ENCODE assay signal across 1 cellular context in genomic region chr9:94584555-94584954, GRCh38.
TF ChIP-seq lines count a peak whose summit lies in the region.

No MANE protein-coding gene starts in this region.

TF ChIP-seq in GM12878, 131 proteins besides CTCF, POLR2A, EP300 and RAD21:
- TF ChIP-seq RELB (IDR thresholded peaks at IDR 0.05; ENCODE audit: low read depth) = peak; percentile 45; the same call in 1 of the 2 replicates
- TF ChIP-seq WRNIP1 (IDR thresholded peaks at IDR 0.05; ENCODE audit: borderline replicate concordance, low read depth, low read length) = no peak
- TF ChIP-seq MLLT1 (IDR thresholded peaks at IDR 0.05) = no peak
- peak; percentile 67; the same call in 1 of the 2 replicates for TF ChIP-seq MTA2 (IDR thresholded peaks at IDR 0.05; ENCODE audit: low read depth)
- TF ChIP-seq NFYA (IDR thresholded peaks at IDR 0.05; ENCODE audit: borderline replicate concordance, low read depth, low read length) = no peak
- peak; percentile 48; the same call in 1 of the 2 replicates for TF ChIP-seq TCF7 (IDR thresholded peaks at IDR 0.05; ENCODE audit: borderline replicate concordance)
- no peak for TF ChIP-seq NFXL1 (IDR thresholded peaks at IDR 0.05; ENCODE audit: borderline replicate concordance)
- no peak for TF ChIP-seq BACH1 (IDR thresholded peaks at IDR 0.05; ENCODE audit: borderline replicate concordance)
- TF ChIP-seq POU2F2 (IDR thresholded peaks at IDR 0.05; ENCODE audit: borderline replicate concordance, low read depth, low read length) = no peak
- TF ChIP-seq IKZF2 (IDR thresholded peaks at IDR 0.05) = peak in 1 of 2 experiments; percentile 46; a peak in 1 of 4 replicates
- TF ChIP-seq DPF2 (IDR thresholded peaks at IDR 0.05) = 0 out of 2 replicates have a peak, but pooled peaks have one; percentile 44
- TF ChIP-seq RELA (IDR thresholded peaks at IDR 0.05; ENCODE audit: borderline replicate concordance, partially characterized antibody) = no peak
- no peak for TF ChIP-seq ZNF217 (IDR thresholded peaks at IDR 0.05)
- TF ChIP-seq STAT3 (IDR thresholded peaks at IDR 0.05; ENCODE audit: low read depth, low read length) = no peak
- TF ChIP-seq FOXK2 (IDR thresholded peaks at IDR 0.05) = no peak
- peak; percentile 62 for TF ChIP-seq IKZF1 (conservative IDR thresholded peaks at IDR 0.05)
- TF ChIP-seq SREBF1 (IDR thresholded peaks at IDR 0.05; ENCODE audit: low read length) = no peak
- TF ChIP-seq EGR1 (IDR thresholded peaks at IDR 0.05; ENCODE audit: borderline replicate concordance in 1 of 2, low read depth in 2 of 2, low read length in 2 of 2) = no peak
- TF ChIP-seq CHD4 (IDR thresholded peaks at IDR 0.05) = no peak
- no peak for TF ChIP-seq HDAC6 (IDR thresholded peaks at IDR 0.05; ENCODE audit: unreplicated experiment)
- TF ChIP-seq BMI1 (IDR thresholded peaks at IDR 0.05; ENCODE audit: borderline replicate concordance) = no peak
- no peak for TF ChIP-seq FOXM1 (IDR thresholded peaks at IDR 0.05; ENCODE audit: low read depth, low read length)
- no peak for TF ChIP-seq HCFC1 (IDR thresholded peaks at IDR 0.05; ENCODE audit: low read length)
- no peak for TF ChIP-seq ZBTB4 (CRISPR knock-in tag; IDR thresholded peaks at IDR 0.05)
- peak; percentile 46; the same call in 1 of the 2 replicates for TF ChIP-seq RUNX3 (IDR thresholded peaks at IDR 0.05; ENCODE audit: low read length)
- TF ChIP-seq ZNF687 (IDR thresholded peaks at IDR 0.05) = no peak
- no peak for TF ChIP-seq HDAC2 (IDR thresholded peaks at IDR 0.05)
